ENCODE assay signal across 9 cellular contexts in the genomic region with DNA sequence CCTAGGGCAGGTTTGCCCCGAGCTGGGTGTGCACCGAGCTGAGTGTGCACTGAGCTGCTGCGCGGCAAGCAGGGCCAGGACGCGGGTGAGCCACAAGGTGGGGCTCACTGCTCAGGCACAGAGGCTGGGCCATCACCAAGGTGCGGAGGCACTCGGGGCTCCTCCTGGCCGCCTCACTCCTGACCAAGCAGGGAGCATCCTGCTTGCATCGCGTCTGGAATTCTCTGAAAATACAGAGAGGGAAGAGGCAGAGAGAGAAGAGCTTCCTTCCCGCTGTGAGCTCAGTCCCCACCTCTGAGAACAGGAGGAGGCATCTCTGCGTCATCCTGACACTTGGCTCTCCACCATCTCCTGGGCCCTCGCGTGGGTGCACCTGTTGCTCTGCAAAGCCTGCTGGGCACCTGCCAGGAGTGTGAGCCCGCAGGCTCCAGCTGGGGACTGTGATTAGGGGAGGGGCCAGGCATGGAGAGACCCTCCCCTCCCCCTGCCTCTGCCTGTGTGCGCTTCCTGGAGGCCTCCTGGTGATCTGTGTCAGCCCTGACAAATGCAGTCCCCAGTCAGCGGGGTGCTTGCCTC.
DNase-seq lines count a peak whose midpoint lies in the region; ATAC-seq, FAIRE-seq and TF ChIP-seq lines count a peak whose summit lies in the region.
"Had no signal": no experiment of that assay in that cellular context is flagged by ENCODE, and none has a peak within 500 bp of the region (broad histone marks: within the 10 kb centered on the region; RNA-seq: fewer than 3 reads in every experiment).

No MANE protein-coding gene starts in this region.

- no peak overlapping the region for H3K4me3 Mint-ChIP-seq in CD4-positive, alpha-beta memory T cell

- no peak overlapping the region for H2AFZ ChIP-seq in GM12878 (ENCODE audit: control insufficient read depth, low read depth, low read length)

- H3K9me3 ChIP-seq in GM12878 (replicated peaks; ENCODE audit: control insufficient read depth, insufficient read depth, low read length): no peaks in the 10 kb centered on the region; the same call in 2 of the 3 replicates
- no peaks in the 10 kb centered on the region for H3K9me3 ChIP-seq in CD4-positive, alpha-beta memory T cell (ENCODE audit: control insufficient read depth in 1 of 2, low read length in 2 of 2)

- H3K27ac ChIP-seq in GM12878 (ENCODE audit: control insufficient read depth, insufficient read depth): no peak overlapping the region
- no peak overlapping the region for H3K27ac ChIP-seq in CD4-positive, alpha-beta memory T cell (ENCODE audit: low read depth, low read length)
- H3K27ac ChIP-seq: tibial artery had no signal

- H3K27me3 ChIP-seq in GM12878 (replicated peaks in 1 of 2; ENCODE audit: control insufficient read depth in 2 of 2, insufficient read depth in 2 of 2, low read length in 1 of 2): no peaks in the 10 kb centered on the region
- H3K27me3 ChIP-seq in CD4-positive, alpha-beta memory T cell (ENCODE audit: insufficient read depth, low read length): no peaks in the 10 kb centered on the region

- peak; percentile 59 for ATAC-seq in GM18870 (IDR thresholded peaks at IDR 0.05; ENCODE audit: unreplicated experiment)
- peak; percentile 81 for ATAC-seq in HG03108 (IDR thresholded peaks at IDR 0.05; ENCODE audit: unreplicated experiment)
- ATAC-seq in GM12878: peak; percentile 95

- FAIRE-seq in GM12878 (lab: Jason Lieb, UNC): no peak

- H3K4me1 ChIP-seq in GM12878 (ENCODE audit: control insufficient read depth, insufficient read depth, low read length): peaks cover 5% of the 10 kb centered on the region; the same call in 1 of the 2 replicates
- no peaks in the 10 kb centered on the region for H3K4me1 ChIP-seq in CD4-positive, alpha-beta memory T cell (ENCODE audit: insufficient read depth, low read length)
- H3K4me1 ChIP-seq: tibial artery had no signal

- TF ChIP-seq RAD21 in GM12878 (IDR thresholded peaks at IDR 0.05; ENCODE audit: insufficient read depth, low read depth, low read length): peak; percentile 73

- no peaks in the 10 kb centered on the region for H3K36me3 Mint-ChIP-seq in CD4-positive, alpha-beta memory T cell

- SMC1A ChIA-PET in GM12878 (lab: Charles Lee; ENCODE audit: uncharacterized antibody, unreplicated experiment): interaction anchor here (0.8 to 2.3 kb wide), 13 partner anchors 11 to 1045 kb away, joined by 3 to 9 read pairs (median 4); no protein-coding TSS in a partner anchor

- H3K9me3 Mint-ChIP-seq in CD4-positive, alpha-beta memory T cell: peaks cover 0 to 6% (median 0%) of the 10 kb centered on the region in 8 donors

- no TSS peak for BruUV-seq in GM12878 (replicated peaks; lab: Mats Ljungman, UMichigan)

- 12% methylated on average over 18 of the region's 18 CpGs for WGBS in GM12878 (ENCODE audit: insufficient coverage, insufficient replicate concordance, low lambda C conversion rate, missing lambda C conversion rate)

- DNase-seq in Caki2 (ENCODE audit: low read depth) (peak; percentile 54), NCI-H2196 treated with DMSO at 0.1 percent for 48 hours (lab: John Stamatoyannopoulos, UW; ENCODE audit: unreplicated experiment) (peak; percentile 95), GM12878 (ENCODE audit: low read depth, low spot score) (peak; percentile 20), mucosa of gallbladder (ENCODE audit: low spot score) (peak; percentile 37), NOMO-1 treated with DMSO at 0.1 percent for 48 hours (lab: John Stamatoyannopoulos, UW; ENCODE audit: unreplicated experiment) (no peak)
- DNase-seq in CD4-positive, alpha-beta memory T cell: no peak

- RAD21 ChIA-PET in GM12878 (lab: Charles Lee; ENCODE audit: unreplicated experiment): interaction anchor here (0.6 to 2.0 kb wide), 20 partner anchors 16 to 1044 kb away, joined by 3 to 9 read pairs (median 4); partner anchors contain the start of gene SLC15A4

- peaks cover 0 to 5% (median 2%) of the 10 kb centered on the region in 4 donors for H3K4me1 Mint-ChIP-seq in CD4-positive, alpha-beta memory T cell

- no peak for TF ChIP-seq EP300 in GM12878 (IDR thresholded peaks at IDR 0.05; ENCODE audit: borderline replicate concordance in 1 of 2, control insufficient read depth in 1 of 2, low read depth in 2 of 2, low read length in 2 of 2)

- peaks cover 0 to 1% of the 10 kb centered on the region in 2 experiments; a peak in 2 of 4 replicates for H3K36me3 ChIP-seq in GM12878 (ENCODE audit: control insufficient read depth in 2 of 2, insufficient read depth in 2 of 2, low read length in 1 of 2)
- H3K36me3 ChIP-seq in CD4-positive, alpha-beta memory T cell (ENCODE audit: insufficient read depth, low read length): no peaks in the 10 kb centered on the region
- H3K36me3 ChIP-seq: tibial artery had no signal

- H3K9ac ChIP-seq in GM12878 (ENCODE audit: control insufficient read depth, insufficient read depth, low read length): no peak overlapping the region

- H3K27me3 Mint-ChIP-seq in CD4-positive, alpha-beta memory T cell: peaks cover 6 to 11% of the 10 kb centered on the region in 2 donors

- in situ Hi-C loops in Caki2 (cut with HindIII; ENCODE audit: low pct_unique_long_range_greater_than_20kb, low sequenced_read_pairs): no loop called here
- in situ Hi-C loops in GM12878 (cut with MboI): loop anchor here (10.0 kb wide), 1 partner anchor 945 kb away; no protein-coding TSS in a partner anchor

- CTCF ChIA-PET in GM12878 (lab: Yijun Ruan, JAX): interaction anchor here (0.5 to 2.8 kb wide), 25 partner anchors 8 to 1062 kb away, joined by 3 to 12 read pairs (median 3); no protein-coding TSS in a partner anchor
- CTCF ChIA-PET in CD4-positive, alpha-beta memory T cell (lab: Charles Lee; ENCODE audit: partially characterized antibody): no interaction called here

- H3K79me2 ChIP-seq in GM12878 (ENCODE audit: control insufficient read depth, insufficient read depth, low read length): no peaks in the 10 kb centered on the region

- H4K20me1 ChIP-seq in GM12878 (ENCODE audit: control insufficient read depth, insufficient read depth): no peaks in the 10 kb centered on the region

- TF ChIP-seq POLR2A in GM12878 (IDR thresholded peaks at IDR 0.05; ENCODE audit: low read depth, low read length): no peak

- peak; percentile 67 to 83 (median 81) for TF ChIP-seq CTCF in GM12878 (IDR thresholded peaks at IDR 0.05 in 2 of 3, conservative IDR thresholded peaks at IDR 0.05 in 1 of 3; ENCODE audit: control insufficient read depth in 2 of 3, extremely low read depth in 1 of 3, insufficient read depth in 1 of 3, low read depth in 3 of 3, low read length in 3 of 3)

- POLR2A ChIA-PET in GM12878 (lab: Charles Lee): interaction anchor here (0.6 to 1.8 kb wide), 3 partner anchors 60 to 171 kb away, joined by 4 to 6 read pairs (median 4); no protein-coding TSS in a partner anchor
- POLR2A ChIA-PET in CD4-positive, alpha-beta memory T cell (lab: Charles Lee; ENCODE audit: partially characterized antibody): no interaction called here

- peak overlapping the region; percentile 14; the same call in 1 of the 2 replicates for H3K4me2 ChIP-seq in GM12878 (ENCODE audit: control insufficient read depth, insufficient read depth)

- no peak overlapping the region for H3K27ac Mint-ChIP-seq in CD4-positive, alpha-beta memory T cell

- intact Hi-C loops in GM12878 (cut with micrococcal nuclease; ENCODE audit: unreplicated experiment): loop anchor here (2.0 to 5.0 kb wide), 2 partner anchors 187 to 941 kb away; no protein-coding TSS in a partner anchor
- intact Hi-C loops in CD4-positive, alpha-beta memory T cell (cut with micrococcal nuclease): no loop called here

- no peak overlapping the region for H3K4me3 ChIP-seq in GM12878
- H3K4me3 ChIP-seq in CD4-positive, alpha-beta memory T cell (ENCODE audit: low read length in 2 of 2): no peak overlapping the region
- H3K4me3 ChIP-seq: tibial artery had no signal

TF ChIP-seq in GM12878, 131 proteins besides CTCF, POLR2A, EP300 and RAD21 (continues in another document):
- no peak for TF ChIP-seq DPF2 (IDR thresholded peaks at IDR 0.05)
- TF ChIP-seq, protein P1, sequence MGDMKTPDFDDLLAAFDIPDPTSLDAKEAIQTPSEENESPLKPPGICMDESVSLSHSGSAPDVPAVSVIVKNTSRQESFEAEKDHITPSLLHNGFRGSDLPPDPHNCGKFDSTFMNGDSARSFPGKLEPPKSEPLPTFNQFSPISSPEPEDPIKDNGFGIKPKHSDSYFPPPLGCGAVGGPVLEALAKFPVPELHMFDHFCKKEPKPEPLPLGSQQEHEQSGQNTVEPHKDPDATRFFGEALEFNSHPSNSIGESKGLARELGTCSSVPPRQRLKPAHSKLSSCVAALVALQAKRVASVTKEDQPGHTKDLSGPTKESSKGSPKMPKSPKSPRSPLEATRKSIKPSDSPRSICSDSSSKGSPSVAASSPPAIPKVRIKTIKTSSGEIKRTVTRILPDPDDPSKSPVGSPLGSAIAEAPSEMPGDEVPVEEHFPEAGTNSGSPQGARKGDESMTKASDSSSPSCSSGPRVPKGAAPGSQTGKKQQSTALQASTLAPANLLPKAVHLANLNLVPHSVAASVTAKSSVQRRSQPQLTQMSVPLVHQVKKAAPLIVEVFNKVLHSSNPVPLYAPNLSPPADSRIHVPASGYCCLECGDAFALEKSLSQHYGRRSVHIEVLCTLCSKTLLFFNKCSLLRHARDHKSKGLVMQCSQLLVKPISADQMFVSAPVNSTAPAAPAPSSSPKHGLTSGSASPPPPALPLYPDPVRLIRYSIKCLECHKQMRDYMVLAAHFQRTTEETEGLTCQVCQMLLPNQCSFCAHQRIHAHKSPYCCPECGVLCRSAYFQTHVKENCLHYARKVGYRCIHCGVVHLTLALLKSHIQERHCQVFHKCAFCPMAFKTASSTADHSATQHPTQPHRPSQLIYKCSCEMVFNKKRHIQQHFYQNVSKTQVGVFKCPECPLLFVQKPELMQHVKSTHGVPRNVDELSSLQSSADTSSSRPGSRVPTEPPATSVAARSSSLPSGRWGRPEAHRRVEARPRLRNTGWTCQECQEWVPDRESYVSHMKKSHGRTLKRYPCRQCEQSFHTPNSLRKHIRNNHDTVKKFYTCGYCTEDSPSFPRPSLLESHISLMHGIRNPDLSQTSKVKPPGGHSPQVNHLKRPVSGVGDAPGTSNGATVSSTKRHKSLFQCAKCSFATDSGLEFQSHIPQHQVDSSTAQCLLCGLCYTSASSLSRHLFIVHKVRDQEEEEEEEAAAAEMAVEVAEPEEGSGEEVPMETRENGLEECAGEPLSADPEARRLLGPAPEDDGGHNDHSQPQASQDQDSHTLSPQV (IDR thresholded peaks at IDR 0.05): no peak
- TF ChIP-seq SREBF1 (IDR thresholded peaks at IDR 0.05; ENCODE audit: low read length): no peak
- TF ChIP-seq BHLHE40 (IDR thresholded peaks at IDR 0.05; ENCODE audit: borderline replicate concordance in 1 of 2, low read depth in 2 of 2, low read length in 1 of 2): peak in 1 of 2 experiments; percentile 55; a peak in 1 of 4 replicates
- TF ChIP-seq NFXL1 (IDR thresholded peaks at IDR 0.05; ENCODE audit: borderline replicate concordance): no peak
- TF ChIP-seq YY1 (IDR thresholded peaks at IDR 0.05; ENCODE audit: low read depth, low read length): 0 out of 2 replicates have a peak, but pooled peaks have one; percentile 19
- TF ChIP-seq SP1 (IDR thresholded peaks at IDR 0.05; ENCODE audit: low read depth, low read length): no peak

Comparison
In these comparisons a context has a peak if more than half of its experiments do, and no peak if none do; other contexts are left out.
1. DNase-seq: peak in Caki2 (single experiment), NCI-H2196 treated with DMSO at 0.1 percent for 48 hours (single experiment), GM12878 (single experiment) and mucosa of gallbladder (single experiment); none in CD4-positive, alpha-beta memory T cell (0 of 5) and NOMO-1 treated with DMSO at 0.1 percent for 48 hours (single experiment).
2. Peak in every context shown above with its lines, with median percentiles within 50 percentile points of each other: ATAC-seq.